Comparison of ENCODE assay signal across 8 cellular contexts in the genomic region with DNA sequence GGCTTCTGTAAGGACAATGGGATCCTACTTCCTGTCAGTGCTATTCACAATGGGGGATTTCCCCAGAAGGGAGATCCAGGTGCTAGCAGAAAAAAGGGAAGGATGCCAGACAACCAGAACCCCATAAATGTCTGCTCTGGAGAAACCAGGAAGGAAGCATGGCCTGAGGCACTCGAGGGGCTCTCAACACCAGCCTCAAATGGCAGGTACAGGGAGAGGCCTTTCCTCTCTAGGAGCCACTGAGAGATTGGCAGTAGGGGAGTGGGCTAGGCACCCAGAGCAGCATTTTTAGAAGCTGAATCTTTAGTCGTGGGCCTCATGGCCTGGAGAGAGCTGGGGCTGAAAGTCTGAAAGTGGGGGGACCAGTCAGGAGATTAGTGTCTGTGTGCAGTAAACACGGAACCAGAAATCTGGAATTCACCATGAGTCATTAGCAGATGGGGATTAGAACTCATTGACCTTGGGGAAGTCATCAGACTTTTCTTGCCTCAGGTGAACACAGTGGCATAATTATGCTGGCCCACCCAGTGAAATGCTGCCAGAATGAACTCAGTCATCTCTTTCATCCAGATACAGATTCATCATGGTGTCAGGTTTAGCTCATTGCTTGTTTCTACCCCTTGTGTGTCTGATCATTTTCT. TPM values are rescaled to one million over a fixed set of nuclear protein-coding genes. Genes with fewer than 3 reads are reported as not detected.
A peak's percentile ranks its signal among the peaks of the same experiment; 100 is the strongest.
DNase-seq lines count a peak whose midpoint lies in the region; ATAC-seq and TF ChIP-seq lines count a peak whose summit lies in the region.

No MANE protein-coding gene starts in this region.

- H3K4me1 ChIP-seq in RWPE2 (ENCODE audit: insufficient read depth, poor library complexity, severe bottlenecking): peaks cover 75% of the 10 kb centered on the region

- no peaks in the 10 kb centered on the region for H3K9me3 ChIP-seq in RWPE2 (ENCODE audit: severe bottlenecking)

- DNase-seq in Daoy (ENCODE audit: low read depth) (peak; percentile 63), RWPE2 (ENCODE audit: low spot score) (peak; percentile 86), kidney epithelial cell (ENCODE audit: low read depth) (peak; percentile 32), H4 (ENCODE audit: low spot score) (no peak), NCI-H187 (lab: John Stamatoyannopoulos, UW) (no peak), GOT3 (lab: John Stamatoyannopoulos, UW) (no peak), ureter (ENCODE audit: low spot score) (no peak)

- H3K4me3 ChIP-seq in RWPE2 (ENCODE audit: severe bottlenecking): no peak overlapping the region
- no peak overlapping the region for H3K4me3 ChIP-seq in kidney epithelial cell (ENCODE audit: low read depth, low read length)

- no peak for TF ChIP-seq CTCF in RWPE2 (IDR thresholded peaks at IDR 0.05; ENCODE audit: poor library complexity, severe bottlenecking)
- no peak for TF ChIP-seq CTCF in kidney epithelial cell (IDR thresholded peaks at IDR 0.05; ENCODE audit: insufficient read depth, low read length, poor library complexity, severe bottlenecking)

- ATAC-seq in HG02571 (IDR thresholded peaks at IDR 0.05; ENCODE audit: unreplicated experiment): peak; percentile 83
- peak; percentile 85 for ATAC-seq in RWPE2 (ENCODE audit: low read depth)

- H3K27ac ChIP-seq in RWPE2 (ENCODE audit: poor library complexity, severe bottlenecking): peak overlapping the region; percentile 99

- H3K36me3 ChIP-seq in RWPE2 (ENCODE audit: low read depth) (peaks cover 5% of the 10 kb centered on the region; the same call in 1 of the 2 replicates), kidney epithelial cell (ENCODE audit: control insufficient read depth, insufficient read depth, low read length) (no peaks in the 10 kb centered on the region)

- H3K27me3 ChIP-seq in RWPE2 (ENCODE audit: insufficient read depth, poor library complexity, severe bottlenecking) (no peaks in the 10 kb centered on the region), kidney epithelial cell (ENCODE audit: control insufficient read depth, insufficient read depth, low read length) (no peaks in the 10 kb centered on the region)

RNA-seq across cellular contexts. Expression of gene ARHGEF28, which starts 28.3 kb away (rescaled TPM):
- total RNA-seq in Daoy (2014; rRNA removed; shearing (Covaris generic)): 0.65 and 3.9 TPM in 2 replicates
- 66.1 and 76.1 TPM in 2 replicates for total RNA-seq in kidney epithelial cell
- total RNA-seq in H4 (2014; rRNA removed; shearing (Covaris generic)): 1.7 and 3.1 TPM in 2 replicates
- 34.5 TPM for total RNA-seq in ureter

Comparison
In these comparisons a context has a peak if more than half of its experiments do, and no peak if none do; other contexts are left out.
1. DNase-seq: peak in Daoy (single experiment), RWPE2 (single experiment) and kidney epithelial cell (single experiment); none in H4 (single experiment), NCI-H187 (0 of 2), GOT3 (single experiment) and ureter (single experiment).